In genomic region chr1:184471686-184472085, GRCh38 we compare ENCODE assay signal across 17 cellular contexts.
A peak's percentile ranks its signal among the peaks of the same experiment; 100 is the strongest.
DNase-seq lines count a peak whose midpoint lies in the region; ATAC-seq, FAIRE-seq and TF ChIP-seq lines count a peak whose summit lies in the region.
"Had no signal": no experiment of that assay in that cellular context is flagged by ENCODE, and none has a peak within 500 bp of the region (broad histone marks: within the 10 kb centered on the region; RNA-seq: fewer than 3 reads in every experiment).

No MANE protein-coding gene starts in this region.

- no peak for ATAC-seq in left cardiac atrium
- no peak for ATAC-seq in GM18873 (IDR thresholded peaks at IDR 0.05; ENCODE audit: low FRiP score, unreplicated experiment)
- ATAC-seq: GM12878, GM23338 had no signal

- WGBS in ovary, 3 donors, result 67 to 75% (median 72%) methylated on average over 5 of the region's 5 CpGs
- 67% methylated on average over 5 of the region's 5 CpGs for WGBS in suprapubic skin

- H3K27ac ChIP-seq in right atrium auricular region (peak overlapping the region; percentile 61 to 66), ovary (peak overlapping the region; percentile 7 to 16), suprapubic skin (peak overlapping the region; percentile 32)

- H3K27me3 ChIP-seq in right atrium auricular region, result no peaks in the 10 kb centered on the region
- no peaks in the 10 kb centered on the region for H3K27me3 ChIP-seq in ovary
- no peaks in the 10 kb centered on the region for H3K27me3 ChIP-seq in suprapubic skin
- H3K27me3 ChIP-seq: BE2C had no signal

- H3K36me3 ChIP-seq in right atrium auricular region (no peaks in the 10 kb centered on the region), ovary (no peaks in the 10 kb centered on the region), suprapubic skin (no peaks in the 10 kb centered on the region)

- H3K9me3 ChIP-seq in right atrium auricular region, result peaks cover 0 to 23% of the 10 kb centered on the region in 2 donors
- no peaks in the 10 kb centered on the region for H3K9me3 ChIP-seq in ovary
- no peaks in the 10 kb centered on the region for H3K9me3 ChIP-seq in suprapubic skin
- H3K9me3 ChIP-seq: BE2C, Caco-2 had no signal

- H3K4me3 ChIP-seq in right atrium auricular region, result no peak overlapping the region
- H3K4me3 ChIP-seq in ovary, result no peak overlapping the region
- H3K4me3 ChIP-seq in suprapubic skin, result no peak overlapping the region
- H3K4me3 ChIP-seq: GM12878, GM23338 had no signal

- no peak for TF ChIP-seq CTCF in right atrium auricular region (IDR thresholded peaks at IDR 0.05)
- TF ChIP-seq CTCF in ovary (IDR thresholded peaks at IDR 0.05), result no peak
- no peak for TF ChIP-seq CTCF in suprapubic skin (IDR thresholded peaks at IDR 0.05)

- H3K4me1 ChIP-seq in right atrium auricular region (peaks cover 0 to 12% of the 10 kb centered on the region in 2 donors), ovary (ENCODE audit: insufficient read depth) (peaks cover 3% of the 10 kb centered on the region), suprapubic skin (peaks cover 18% of the 10 kb centered on the region)
- H3K4me1 ChIP-seq: Caco-2 had no signal

- TF ChIP-seq EP300 in ovary (IDR thresholded peaks at IDR 0.05), result no peak
- no peak for TF ChIP-seq EP300 in suprapubic skin (IDR thresholded peaks at IDR 0.05)

- no peak for TF ChIP-seq POLR2A in ovary (IDR thresholded peaks at IDR 0.05)
- no peak for TF ChIP-seq POLR2A in suprapubic skin (IDR thresholded peaks at IDR 0.05)
- TF ChIP-seq POLR2A in GM12892 (IDR thresholded peaks at IDR 0.05; ENCODE audit: low read depth, low read length), result no peak

- intact Hi-C loops in left cardiac atrium (cut with DNase I) (no loop called here), ovary (cut with DNase I) (no loop called here)

- DNase-seq in right atrium auricular region (ENCODE audit: low spot score) (no peak), left cardiac atrium (no peak), ovary (no peak), suprapubic skin (ENCODE audit: low spot score in 2 of 2) (no peak), GM12892 (ENCODE audit: insufficient read length) (no peak)
- no peak for DNase-seq in stimulated activated CD4-positive, alpha-beta T cell treated with anti-CD3 and anti-CD28 coated beads, Interleukin-4, amount 100 ng/mL, for 1 hour
- DNase-seq: ACHN; BE2C; Caco-2; CD4-positive, CD25-positive, alpha-beta regulatory T cell; CD8-positive, alpha-beta memory T cell; DMS79 treated with DMSO at 0.1 percent for 48 hours; HCEC 1CT had no signal

- no peak for FAIRE-seq in GM12892 (lab: Jason Lieb, UNC)
- FAIRE-seq: GM12878, H54 had no signal

Comparison
In these comparisons a context has a peak if more than half of its experiments do, and no peak if none do; other contexts are left out.
1. H3K27ac ChIP-seq: peak in every context shown above with its lines; median percentile 64 in right atrium auricular region; 32 in suprapubic skin; 12 in ovary.